In the genomic region with DNA sequence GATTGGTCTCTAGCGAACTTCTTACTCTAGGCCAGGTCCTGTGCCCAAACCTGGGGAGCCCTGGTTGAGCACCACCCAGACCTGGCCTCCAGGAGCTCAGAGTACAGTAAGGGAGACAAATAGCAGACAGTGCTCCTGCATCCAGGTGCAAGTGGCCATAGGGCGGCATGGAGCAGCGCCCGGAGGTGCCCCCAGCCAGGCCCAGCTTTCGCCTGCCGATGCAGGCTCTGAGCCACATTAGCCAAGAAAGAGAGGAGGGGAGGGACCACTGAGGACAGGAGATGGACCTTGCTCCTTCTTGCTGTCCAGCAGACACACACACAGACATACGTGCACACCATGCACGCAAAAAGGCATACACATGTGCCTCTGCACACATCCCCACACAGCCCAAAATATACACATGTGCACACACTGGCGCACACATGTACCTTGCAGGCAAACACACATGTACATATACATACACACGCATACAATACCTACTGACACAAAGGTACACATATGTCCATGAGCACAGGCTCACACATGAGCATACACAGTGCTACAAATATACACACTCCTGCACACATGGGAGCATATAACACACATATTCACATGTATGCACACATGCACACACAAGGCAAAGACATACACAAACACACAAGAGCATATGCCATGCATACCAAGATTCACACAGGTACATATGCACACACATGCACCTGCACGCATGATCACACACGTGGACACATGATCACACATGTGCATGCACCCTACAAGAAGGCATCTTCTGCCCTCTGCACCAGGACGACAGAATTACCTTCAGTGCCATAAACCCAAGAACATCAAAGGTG, we compare ENCODE assay signal across 1 cellular context.
TF ChIP-seq lines count a peak whose summit lies in the region.

No MANE protein-coding gene starts in this region.

TF ChIP-seq in A549, 52 proteins besides CTCF, POLR2A, EP300 and RAD21 (continued from another document):
- no peak for TF ChIP-seq FOSB (CRISPR knock-in tag; IDR thresholded peaks at IDR 0.05)
- TF ChIP-seq ZSCAN20 (CRISPR knock-in tag; IDR thresholded peaks at IDR 0.05), result no peak
